In genomic region chr7:74174606-74175082, GRCh38 we compare ENCODE assay signal across 8 cellular contexts. TPM values are rescaled to one million over a fixed set of nuclear protein-coding genes. Genes with fewer than 3 reads are reported as not detected.
DNase-seq lines count a peak whose midpoint lies in the region; ATAC-seq and TF ChIP-seq lines count a peak whose summit lies in the region.

No MANE protein-coding gene starts in this region.

- POLR2A ChIA-PET in activated CD4-positive, alpha-beta T cell treated with anti-CD3 and anti-CD28 coated beads, Interleukin-2, amount 10 ng/mL, durations not matched to agents 7 days and 5 days (lab: Charles Lee): no interaction called here

- H3F3A ChIP-seq in DOHH2 (ENCODE audit: control insufficient read depth, insufficient read depth): peaks cover 6% of the 10 kb centered on the region

- H3K9ac ChIP-seq in endodermal cell (ENCODE audit: extremely low read depth, low read length, poor library complexity, severe bottlenecking): peak overlapping the region; percentile 89

- TF ChIP-seq CTCF in DOHH2 (IDR thresholded peaks at IDR 0.05; ENCODE audit: low read depth, low read length, poor library complexity, severe bottlenecking): no peak
- peak; percentile 28 for TF ChIP-seq CTCF in endodermal cell (conservative IDR thresholded peaks at IDR 0.05)
- TF ChIP-seq CTCF in mesothelial cell of epicardium (IDR thresholded peaks at IDR 0.05; ENCODE audit: unreplicated experiment): no peak

- H3K9me2 ChIP-seq in DOHH2 (replicated peaks; ENCODE audit: control insufficient read depth, low read length): no peaks in the 10 kb centered on the region

- peak overlapping the region; percentile 89 for H3K4me3 ChIP-seq in DOHH2 (ENCODE audit: low read length)
- H3K4me3 ChIP-seq in endodermal cell (ENCODE audit: low read length): peak overlapping the region; percentile 96

- H3K27me3 Mint-ChIP-seq in IgD-negative memory B cell (no peaks in the 10 kb centered on the region), endodermal cell (ENCODE audit: insufficient read depth) (no peaks in the 10 kb centered on the region), mesothelial cell of epicardium (ENCODE audit: low read depth) (no peaks in the 10 kb centered on the region)
- H3K27me3 Mint-ChIP-seq in activated CD4-positive, alpha-beta T cell treated with anti-CD3 and anti-CD28 coated beads, Interleukin-2, amount 10 ng/mL, durations not matched to agents 7 days and 5 days: no peaks in the 10 kb centered on the region

- H3K4me1 Mint-ChIP-seq in IgD-negative memory B cell (peaks cover 26 to 43% (median 41%) of the 10 kb centered on the region in 3 donors), endodermal cell (peaks cover 26% of the 10 kb centered on the region), mesothelial cell of epicardium (peaks cover 46% of the 10 kb centered on the region)
- peaks cover 47% of the 10 kb centered on the region for H3K4me1 Mint-ChIP-seq in activated CD4-positive, alpha-beta T cell treated with anti-CD3 and anti-CD28 coated beads, Interleukin-2, amount 10 ng/mL, durations not matched to agents 7 days and 5 days

- H3K36me3 ChIP-seq in DOHH2 (ENCODE audit: control insufficient read depth, low read length): peaks cover 55% of the 10 kb centered on the region
- H3K36me3 ChIP-seq in endodermal cell (ENCODE audit: control insufficient read depth, insufficient read depth, low read length): peaks cover 39% of the 10 kb centered on the region

- H3K27ac ChIP-seq in DOHH2 (ENCODE audit: low read depth, low read length): peak overlapping the region; percentile 59
- H3K27ac ChIP-seq in endodermal cell (ENCODE audit: low read depth, low read length): peak overlapping the region; percentile 90

- peaks cover 46% of the 10 kb centered on the region for H4K20me1 ChIP-seq in DOHH2 (ENCODE audit: control insufficient read depth, insufficient read depth, low read depth, low read length)

- 0 to 1% methylated on average over 34 to 42 of the region's 43 CpGs for WGBS in endodermal cell (ENCODE audit: insufficient coverage in 1 of 2, insufficient read length in 1 of 2), 2 experiments

- H3K27ac Mint-ChIP-seq in IgD-negative memory B cell (peak overlapping the region; percentile 93 to 99 (median 97)), endodermal cell (peak overlapping the region; percentile 96), mesothelial cell of epicardium (peak overlapping the region; percentile 97)
- H3K27ac Mint-ChIP-seq in activated CD4-positive, alpha-beta T cell treated with anti-CD3 and anti-CD28 coated beads, Interleukin-2, amount 10 ng/mL, durations not matched to agents 7 days and 5 days: peak overlapping the region; percentile 94

- H3K36me3 Mint-ChIP-seq in IgD-negative memory B cell: peaks cover 1% of the 10 kb centered on the region
- peaks cover 16% of the 10 kb centered on the region for H3K36me3 Mint-ChIP-seq in activated CD4-positive, alpha-beta T cell treated with anti-CD3 and anti-CD28 coated beads, Interleukin-2, amount 10 ng/mL, durations not matched to agents 7 days and 5 days (ENCODE audit: low read depth)
- H3K36me3 Mint-ChIP-seq in endodermal cell (ENCODE audit: low read depth): peaks cover 23% of the 10 kb centered on the region
- peaks cover 3% of the 10 kb centered on the region for H3K36me3 Mint-ChIP-seq in mesothelial cell of epicardium

- CTCF ChIA-PET in activated CD4-positive, alpha-beta T cell treated with anti-CD3 and anti-CD28 coated beads, Interleukin-2, amount 10 ng/mL, durations not matched to agents 7 days and 5 days (lab: Charles Lee): interaction anchor here (1.3 to 2.7 kb wide), 2 partner anchors 9 to 226 kb away, joined by 5 to 12 read pairs; no protein-coding TSS in a partner anchor

- H3K79me2 ChIP-seq in DOHH2 (ENCODE audit: control insufficient read depth, low read length): peaks cover 72% of the 10 kb centered on the region

- peak overlapping the region; percentile 92 for H3K4me2 ChIP-seq in DOHH2 (ENCODE audit: low read length)

- peak; percentile 28 for ATAC-seq in GM21526 (IDR thresholded peaks at IDR 0.05; ENCODE audit: low FRiP score, unreplicated experiment)
- peak; percentile 33 for ATAC-seq in stimulated activated naive CD8-positive, alpha-beta T cell treated with anti-CD3 and anti-CD28 coated beads, Interleukin-15, Interleukin-2, amounts not matched to agents 100 U/mL and 50 U/mL, for 24 hours

- peak; percentile 44 for DNase-seq in activated CD4-positive, alpha-beta T cell treated with anti-CD3 and anti-CD28 coated beads, Interleukin-2, amount 10 ng/mL, durations not matched to agents 7 days and 5 days
- DNase-seq in endodermal cell: peak; percentile 72
- DNase-seq in mesothelial cell of epicardium (ENCODE audit: low spot score in 2 of 2, unreplicated experiment in 2 of 2): peak; percentile 29 to 62
- peak; percentile 57 for DNase-seq in stimulated activated naive CD8-positive, alpha-beta T cell treated with anti-CD3 and anti-CD28 coated beads, Interleukin-15, Interleukin-2, amounts not matched to agents 100 U/mL and 50 U/mL, for 24 hours
- DNase-seq in NCI-H128 (lab: John Stamatoyannopoulos, UW; ENCODE audit: unreplicated experiment): no peak

- H3K4me1 ChIP-seq in DOHH2 (ENCODE audit: control insufficient read depth, low read length) (peaks cover 56% of the 10 kb centered on the region), endodermal cell (ENCODE audit: control insufficient read depth, insufficient read depth, low read length) (no peaks in the 10 kb centered on the region)

- H3K4me3 Mint-ChIP-seq in IgD-negative memory B cell (peak overlapping the region; percentile 87 to 99 (median 94)), endodermal cell (peak overlapping the region; percentile 81), mesothelial cell of epicardium (peak overlapping the region; percentile 83)
- peak overlapping the region; percentile 91 for H3K4me3 Mint-ChIP-seq in activated CD4-positive, alpha-beta T cell treated with anti-CD3 and anti-CD28 coated beads, Interleukin-2, amount 10 ng/mL, durations not matched to agents 7 days and 5 days

- H3K27me3 ChIP-seq in DOHH2 (ENCODE audit: control insufficient read depth, low read length) (no peaks in the 10 kb centered on the region), endodermal cell (ENCODE audit: control insufficient read depth, insufficient read depth, low read length, poor library complexity, severe bottlenecking) (no peaks in the 10 kb centered on the region)

- H3K9me3 Mint-ChIP-seq in IgD-negative memory B cell: no peaks in the 10 kb centered on the region
- H3K9me3 Mint-ChIP-seq in activated CD4-positive, alpha-beta T cell treated with anti-CD3 and anti-CD28 coated beads, Interleukin-2, amount 10 ng/mL, durations not matched to agents 7 days and 5 days: no peaks in the 10 kb centered on the region
- H3K9me3 Mint-ChIP-seq in endodermal cell: no peaks in the 10 kb centered on the region
- no peaks in the 10 kb centered on the region for H3K9me3 Mint-ChIP-seq in mesothelial cell of epicardium

- no peaks in the 10 kb centered on the region for H3K9me3 ChIP-seq in DOHH2 (ENCODE audit: control insufficient read depth, insufficient read depth, low read length)
- no peaks in the 10 kb centered on the region for H3K9me3 ChIP-seq in endodermal cell (ENCODE audit: control insufficient read depth, low read length)

RNA-seq across cellular contexts. Expression of gene EIF4H, which starts 0.5 kb away (rescaled TPM):
- polyA plus RNA-seq in IgD-negative memory B cell: 197 TPM
- 100 to 1,000 TPM; 240 to 264 TPM for total RNA-seq in activated CD4-positive, alpha-beta T cell treated with anti-CD3 and anti-CD28 coated beads, Interleukin-2, amount 10 ng/mL, durations not matched to agents 7 days and 5 days
- total RNA-seq in endodermal cell (100 to 1,000 TPM; 305 to 346 TPM), mesothelial cell of epicardium (264 to 270 TPM (median 267 TPM) in 3 replicates)
- 288 TPM for polyA plus RNA-seq in endodermal cell (2013, experiment 1 of 2)
- polyA plus RNA-seq in endodermal cell (2013, experiment 2 of 2): 274 TPM

RNA-seq across cellular contexts. Expression of gene LAT2, which starts 35.2 kb away (rescaled TPM):
- 383 TPM for polyA plus RNA-seq in IgD-negative memory B cell
- 1 to 10 TPM; 8.0 to 8.4 TPM for total RNA-seq in activated CD4-positive, alpha-beta T cell treated with anti-CD3 and anti-CD28 coated beads, Interleukin-2, amount 10 ng/mL, durations not matched to agents 7 days and 5 days
- 1 to 10 TPM in 1 of 2 donors, under 1 TPM in 1; 0.55 to 1.0 TPM for total RNA-seq in endodermal cell
- polyA plus RNA-seq in endodermal cell (2013, experiment 1 of 2): 0.14 TPM
- polyA plus RNA-seq in endodermal cell (2013, experiment 2 of 2): not detected
- 0.34 to 1.0 TPM (median 0.51 TPM) in 3 replicates for total RNA-seq in mesothelial cell of epicardium
